In genomic region chr3:42874749-42875148, GRCh38 we compare ENCODE assay signal across 24 cellular contexts. TPM values are rescaled to one million over a fixed set of nuclear protein-coding genes. Genes with fewer than 3 reads are reported as not detected.
DNase-seq lines count a peak whose midpoint lies in the region; ATAC-seq, FAIRE-seq and TF ChIP-seq lines count a peak whose summit lies in the region.
"Had no signal": no experiment of that assay in that cellular context is flagged by ENCODE, and none has a peak within 500 bp of the region (broad histone marks: within the 10 kb centered on the region; RNA-seq: fewer than 3 reads in every experiment).

No MANE protein-coding gene starts in this region.

- H3K4me2 ChIP-seq in HepG2 (ENCODE audit: low read depth, low read length) (peak overlapping the region; percentile 14; the same call in 1 of the 2 replicates), osteoblast (ENCODE audit: insufficient read depth, low read length) (no peak overlapping the region), GM23338 (no peak overlapping the region)

- no peak overlapping the region for H3K9ac ChIP-seq in HepG2 (ENCODE audit: insufficient read depth, low read depth, low read length)

- H2AFZ ChIP-seq in HepG2 (ENCODE audit: low read length) (no peak overlapping the region), osteoblast (ENCODE audit: low read length) (no peak overlapping the region), GM23338 (no peak overlapping the region)

- no peaks in the 10 kb centered on the region for H3K9me3 Mint-ChIP-seq in stimulated activated naive CD8-positive, alpha-beta T cell treated with anti-CD3 and anti-CD28 coated beads, Interleukin-15, amount 100 ng/mL, for 72 hours
- no peaks in the 10 kb centered on the region for H3K9me3 Mint-ChIP-seq in GM23338
- H3K9me3 Mint-ChIP-seq: CD4-positive, CD25-positive, alpha-beta regulatory T cell; CD8-positive, alpha-beta memory T cell; HFFc6 had no signal

- ATAC-seq in HepG2 (no peak), GM23338 (no peak)
- peak; percentile 26 for ATAC-seq in stimulated activated naive CD8-positive, alpha-beta T cell treated with anti-CD3 and anti-CD28 coated beads, Interleukin-15, amount 100 ng/mL, for 72 hours
- ATAC-seq: HCT116 had no signal

- H3K27me3 ChIP-seq in HepG2 (ENCODE audit: control insufficient read depth in 1 of 2, insufficient read depth in 2 of 2, low read length in 2 of 2) (no peaks in the 10 kb centered on the region), osteoblast (ENCODE audit: insufficient read depth, low read length) (peaks cover 7% of the 10 kb centered on the region), GM23338 (ENCODE audit: insufficient read depth) (no peaks in the 10 kb centered on the region)
- H3K27me3 ChIP-seq: BE2C had no signal

- no peaks in the 10 kb centered on the region for H3K36me3 Mint-ChIP-seq in GM23338 (ENCODE audit: low read depth)
- H3K36me3 Mint-ChIP-seq: CD4-positive, CD25-positive, alpha-beta regulatory T cell; CD8-positive, alpha-beta memory T cell had no signal

- H3K27ac ChIP-seq in HepG2 (ENCODE audit: extremely low read length, insufficient read depth, low read length) (peak overlapping the region; percentile 68), osteoblast (ENCODE audit: low read depth, low read length) (no peak overlapping the region), GM23338 (ENCODE audit: low read depth) (no peak overlapping the region)
- H3K27ac ChIP-seq: HL-60 had no signal

- no peaks in the 10 kb centered on the region for H3K79me2 ChIP-seq in HepG2 (ENCODE audit: insufficient read depth, low read length)
- no peaks in the 10 kb centered on the region for H3K79me2 ChIP-seq in osteoblast (ENCODE audit: insufficient read depth, low read length)
- H3K79me2 ChIP-seq in GM23338 (replicated peaks; ENCODE audit: insufficient read depth): no peaks in the 10 kb centered on the region

- POLR2A ChIA-PET in HepG2 (lab: Yijun Ruan, JAX): interaction anchor here (1.5 to 2.6 kb wide), 3 partner anchors 19 to 70 kb away, joined by 7 to 32 read pairs (median 15); partner anchors contain the start of gene HIGD1A

- no peak for FAIRE-seq in HepG2 (lab: Jason Lieb, UNC)
- FAIRE-seq: A204.1 had no signal

- H3K9me3 ChIP-seq in HepG2 (ENCODE audit: low read length) (no peaks in the 10 kb centered on the region), osteoblast (ENCODE audit: low read depth, low read length) (no peaks in the 10 kb centered on the region)
- H3K9me3 ChIP-seq: BE2C had no signal

- BruUV-seq in HepG2 (replicated peaks; lab: Mats Ljungman, UMichigan): no TSS peak

- in situ Hi-C loops in HepG2 (cut with HindIII; ENCODE audit: extremely low pct_ligation_motif_present, low pct_unique_long_range_greater_than_20kb): loop anchor here (5.0 kb wide), 2 partner anchors 37 to 92 kb away; no protein-coding TSS in a partner anchor

- TF ChIP-seq CTCF in HepG2 (CRISPR knock-in tag; IDR thresholded peaks at IDR 0.05) (no peak), osteoblast (IDR thresholded peaks at IDR 0.05; ENCODE audit: extremely low read depth, low read depth, low read length) (no peak), GM23338 (conservative IDR thresholded peaks at IDR 0.05; ENCODE audit: low read depth in 2 of 2) (no peak)

- peaks cover 17% of the 10 kb centered on the region for H3K27me3 Mint-ChIP-seq in stimulated activated naive CD8-positive, alpha-beta T cell treated with anti-CD3 and anti-CD28 coated beads, Interleukin-15, amount 100 ng/mL, for 72 hours
- peaks cover 9% of the 10 kb centered on the region for H3K27me3 Mint-ChIP-seq in GM23338 (ENCODE audit: insufficient read depth, low read depth, poor library complexity)

- intact Hi-C loops in HepG2 (cut with micrococcal nuclease; ENCODE audit: unreplicated experiment): no loop called here

- no peak overlapping the region for H3K4me3 ChIP-seq in HepG2 (replicated peaks in 1 of 3; ENCODE audit: insufficient read depth in 1 of 3, low read depth in 2 of 3, low read length in 3 of 3)
- H3K4me3 ChIP-seq in osteoblast (ENCODE audit: insufficient read depth, low read length): no peak overlapping the region
- H3K4me3 ChIP-seq in GM23338: no peak overlapping the region

- no peak overlapping the region for H3K27ac Mint-ChIP-seq in stimulated activated naive CD8-positive, alpha-beta T cell treated with anti-CD3 and anti-CD28 coated beads, Interleukin-15, amount 100 ng/mL, for 72 hours
- H3K27ac Mint-ChIP-seq in GM23338: no peak overlapping the region
- H3K27ac Mint-ChIP-seq: CD4-positive, CD25-positive, alpha-beta regulatory T cell; CD8-positive, alpha-beta memory T cell; HFFc6 had no signal

- H3K4me1 ChIP-seq in HepG2 (ENCODE audit: insufficient read depth, low read length): peaks cover 74% of the 10 kb centered on the region
- no peaks in the 10 kb centered on the region for H3K4me1 ChIP-seq in osteoblast (ENCODE audit: insufficient read depth, low read length)
- H3K4me1 ChIP-seq in GM23338 (ENCODE audit: insufficient read depth): peaks cover 5% of the 10 kb centered on the region

- no peak for TF ChIP-seq EP300 in HepG2 (IDR thresholded peaks at IDR 0.05; ENCODE audit: low read depth in 2 of 2, low read length in 2 of 2)
- TF ChIP-seq EP300 in HepG2 (CRISPR knock-in tag; IDR thresholded peaks at IDR 0.05; ENCODE audit: borderline replicate concordance): no peak

- H3K4me1 Mint-ChIP-seq in stimulated activated naive CD8-positive, alpha-beta T cell treated with anti-CD3 and anti-CD28 coated beads, Interleukin-15, amount 100 ng/mL, for 72 hours: no peaks in the 10 kb centered on the region
- peaks cover 6% of the 10 kb centered on the region; the same call in 2 of the 3 replicates for H3K4me1 Mint-ChIP-seq in GM23338

- H3F3A ChIP-seq in GM23338 (replicated peaks; ENCODE audit: low read depth): 0 out of 2 replicates have a peak, but pooled peaks cover 3% of the 10 kb centered on the region

- DNase-seq in islet precursor cell (peak; percentile 46), HepG2 (ENCODE audit: low spot score) (no peak), osteoblast (ENCODE audit: insufficient read length, low spot score, missing footprints) (peak; percentile 10), HUDEP-2 (lab: John Stamatoyannopoulos, UW; ENCODE audit: unreplicated experiment in 76 of 76) (no peak), inferior parietal cortex (ENCODE audit: extremely low spot score) (no peak), GM23338 (ENCODE audit: low spot score) (no peak), NCI-H2107 (lab: John Stamatoyannopoulos, UW) (no peak)
- DNase-seq in stimulated activated naive CD8-positive, alpha-beta T cell treated with anti-CD3 and anti-CD28 coated beads, Interleukin-15, amount 100 ng/mL, for 72 hours: no peak
- DNase-seq: ACHN; BE2C; C1 segment of cervical spinal cord; CD4-positive, CD25-positive, alpha-beta regulatory T cell; CD8-positive, alpha-beta memory T cell; COR-L47; DMS79; GDM1; GOT3; H7; HFFc6 had no signal

- H3K36me3 ChIP-seq in HepG2 (replicated peaks in 1 of 2; ENCODE audit: control insufficient read depth in 1 of 2, insufficient read depth in 2 of 2, low read length in 2 of 2): no peaks in the 10 kb centered on the region
- no peaks in the 10 kb centered on the region for H3K36me3 ChIP-seq in osteoblast (ENCODE audit: insufficient read depth, low read length)
- H3K36me3 ChIP-seq in GM23338 (ENCODE audit: insufficient read depth): no peaks in the 10 kb centered on the region
- H3K36me3 ChIP-seq: BE2C had no signal

- no peak overlapping the region for H3K4me3 Mint-ChIP-seq in stimulated activated naive CD8-positive, alpha-beta T cell treated with anti-CD3 and anti-CD28 coated beads, Interleukin-15, amount 100 ng/mL, for 72 hours
- H3K4me3 Mint-ChIP-seq in GM23338: no peak overlapping the region
- H3K4me3 Mint-ChIP-seq: CD4-positive, CD25-positive, alpha-beta regulatory T cell; HFFc6 had no signal

- no peaks in the 10 kb centered on the region for H4K20me1 ChIP-seq in HepG2 (ENCODE audit: insufficient read depth, low read length)
- H4K20me1 ChIP-seq in osteoblast (ENCODE audit: insufficient read depth, low read length): no peaks in the 10 kb centered on the region
- no peaks in the 10 kb centered on the region for H4K20me1 ChIP-seq in GM23338 (replicated peaks; ENCODE audit: insufficient read depth)

- TF ChIP-seq POLR2A in HepG2 (IDR thresholded peaks at IDR 0.05; ENCODE audit: insufficient read depth in 1 of 2, low read depth in 2 of 2, low read length in 2 of 2): no peak

- H3K9me2 ChIP-seq in GM23338 (ENCODE audit: insufficient read depth): no peaks in the 10 kb centered on the region

- TF ChIP-seq RAD21 in HepG2 (CRISPR knock-in tag; IDR thresholded peaks at IDR 0.05): no peak

- 90% methylated on average over 10 of the region's 10 CpGs for WGBS in HepG2 (ENCODE audit: low lambda C conversion rate)

- CTCF ChIA-PET in HepG2 (lab: Yijun Ruan, JAX; ENCODE audit: low intra/inter-chr PET ratio, low total read pairs): no interaction called here

RNA-seq across cellular contexts. Expression of gene CYP8B1, which starts 0.9 kb away (rescaled TPM):
- total RNA-seq in HepG2 (2016; rRNA removed; fragmentation: Illumina TruSeq; extraction: Trizol): 0.58 and 0.90 TPM in 2 replicates
- 0.20 and 0.26 TPM in 2 replicates for total RNA-seq in HepG2 (2016; cell fraction: cytosol; rRNA removed; fragmentation: Illumina TruSeq; extraction: Trizol; ENCODE audit: low read depth)
- 0.41 and 0.79 TPM in 2 replicates for total RNA-seq in HepG2 (2016; cell fraction: insoluble cytoplasmic fraction; rRNA removed; fragmentation: Illumina TruSeq; extraction: Trizol)
- 0.25 and 0.41 TPM in 2 replicates for total RNA-seq in HepG2 (2016; cell fraction: membrane; rRNA removed; fragmentation: Illumina TruSeq; extraction: Trizol)
- total RNA-seq in HepG2 (2016; cell fraction: nucleus; rRNA removed; fragmentation: Illumina TruSeq; extraction: Trizol): 1.2 and 1.7 TPM in 2 replicates
- 2.0 and 2.8 TPM in 2 replicates for polyA plus RNA-seq in HepG2 (2011; rRNA removed)
- polyA plus RNA-seq in HepG2 (2011; cell fraction: cytosol; rRNA removed): 1.5 and 2.3 TPM in 2 replicates
- polyA plus RNA-seq in HepG2 (2011; cell fraction: nucleus; rRNA removed): 0.79 and 1.8 TPM in 2 replicates
- 2.6 and 4.9 TPM in 2 replicates for polyA plus RNA-seq in HepG2 (2012)
- 0.12 and 0.17 TPM in 2 replicates for polyA plus RNA-seq in HepG2 (2016; cell fraction: cytosol; fragmentation: Illumina TruSeq; extraction: Trizol; ENCODE audit: low read depth)
- 0.52 and 0.73 TPM in 2 replicates for polyA plus RNA-seq in HepG2 (2016; cell fraction: insoluble cytoplasmic fraction; fragmentation: Illumina TruSeq; extraction: Trizol; ENCODE audit: low read depth)
- 0.31 and 0.44 TPM in 2 replicates for polyA plus RNA-seq in HepG2 (2016; cell fraction: membrane; fragmentation: Illumina TruSeq; extraction: Trizol; ENCODE audit: low read depth)
- polyA plus RNA-seq in HepG2 (2016; cell fraction: nucleus; fragmentation: Illumina TruSeq; extraction: Trizol; ENCODE audit: insufficient read depth, low read depth): 1.5 and 2.0 TPM in 2 replicates
- polyA minus RNA-seq in HepG2 (2011; rRNA and poly(A)+ RNA removed; ENCODE audit: low replicate concordance): 4.2 TPM in 1 of 2 replicates, not detected in the other
- 2.0 and 3.6 TPM in 2 replicates for polyA minus RNA-seq in HepG2 (2011; cell fraction: cytosol; rRNA and poly(A)+ RNA removed)
- polyA minus RNA-seq in HepG2 (2011; cell fraction: nucleus; rRNA and poly(A)+ RNA removed): 2.4 and 2.6 TPM in 2 replicates
- total RNA-seq in osteoblast: not detected in 2 replicates
- not detected in 2 replicates for total RNA-seq in GM23338 (2014; rRNA removed; shearing (Covaris generic))
- not detected in 2 replicates for polyA plus RNA-seq in GM23338 (2016; fragmentation: Nextera tagmentation; extraction: Ambion mirVana)
- total RNA-seq: CD4-positive, CD25-positive, alpha-beta regulatory T cell; CD8-positive, alpha-beta memory T cell; Daoy; H7; HFFc6; HT1080 had no signal
- polyA plus RNA-seq: CD4-positive, CD25-positive, alpha-beta regulatory T cell; CD8-positive, alpha-beta memory T cell had no signal

RNA-seq across cellular contexts. Expression of gene ZNF662, which starts 31.2 kb away (rescaled TPM):
- not detected in 2 replicates for total RNA-seq in HepG2 (2016; rRNA removed; fragmentation: Illumina TruSeq; extraction: Trizol)
- total RNA-seq in HepG2 (2016; cell fraction: cytosol; rRNA removed; fragmentation: Illumina TruSeq; extraction: Trizol; ENCODE audit: low read depth): not detected in 2 replicates
- 0.02 TPM in 1 of 2 replicates, not detected in the other for total RNA-seq in HepG2 (2016; cell fraction: insoluble cytoplasmic fraction; rRNA removed; fragmentation: Illumina TruSeq; extraction: Trizol)
- not detected in 2 replicates for total RNA-seq in HepG2 (2016; cell fraction: membrane; rRNA removed; fragmentation: Illumina TruSeq; extraction: Trizol)
- not detected in 2 replicates for total RNA-seq in HepG2 (2016; cell fraction: nucleus; rRNA removed; fragmentation: Illumina TruSeq; extraction: Trizol)
- polyA plus RNA-seq in HepG2 (2011; rRNA removed): 0.05 TPM in 1 of 2 replicates, not detected in the other
- not detected in 2 replicates for polyA plus RNA-seq in HepG2 (2011; cell fraction: cytosol; rRNA removed)
- polyA plus RNA-seq in HepG2 (2011; cell fraction: nucleus; rRNA removed): not detected in 2 replicates
- polyA plus RNA-seq in HepG2 (2012): not detected in 2 replicates
- not detected in 2 replicates for polyA plus RNA-seq in HepG2 (2016; cell fraction: cytosol; fragmentation: Illumina TruSeq; extraction: Trizol; ENCODE audit: low read depth)
- polyA plus RNA-seq in HepG2 (2016; cell fraction: insoluble cytoplasmic fraction; fragmentation: Illumina TruSeq; extraction: Trizol; ENCODE audit: low read depth): not detected in 2 replicates
- polyA plus RNA-seq in HepG2 (2016; cell fraction: membrane; fragmentation: Illumina TruSeq; extraction: Trizol; ENCODE audit: low read depth): not detected in 2 replicates
- not detected in 2 replicates for polyA plus RNA-seq in HepG2 (2016; cell fraction: nucleus; fragmentation: Illumina TruSeq; extraction: Trizol; ENCODE audit: insufficient read depth, low read depth)
- polyA minus RNA-seq in HepG2 (2011; rRNA and poly(A)+ RNA removed; ENCODE audit: low replicate concordance): not detected in 2 replicates
- polyA minus RNA-seq in HepG2 (2011; cell fraction: cytosol; rRNA and poly(A)+ RNA removed): not detected in 2 replicates
- polyA minus RNA-seq in HepG2 (2011; cell fraction: nucleus; rRNA and poly(A)+ RNA removed): 0.26 and 0.50 TPM in 2 replicates
- total RNA-seq in osteoblast: 4.0 and 4.1 TPM in 2 replicates
- 0.50 and 1.5 TPM in 2 replicates for total RNA-seq in GM23338 (2014; rRNA removed; shearing (Covaris generic))
- 0.84 and 1.4 TPM in 2 replicates for polyA plus RNA-seq in GM23338 (2016; fragmentation: Nextera tagmentation; extraction: Ambion mirVana)
- total RNA-seq: H7, HT1080 had no signal
- polyA plus RNA-seq: CD8-positive, alpha-beta memory T cell had no signal

Comparison
In these comparisons a context has a peak if more than half of its experiments do, and no peak if none do; other contexts are left out.
1. DNase-seq: peak in islet precursor cell (single experiment) and osteoblast (single experiment); none in HepG2 (single experiment), stimulated activated naive CD8-positive, alpha-beta T cell treated with anti-CD3 and anti-CD28 coated beads, Interleukin-15, amount 100 ng/mL, for 72 hours (0 of 2), HUDEP-2 (0 of 76), inferior parietal cortex (single experiment), GM23338 (single experiment) and NCI-H2107 (single experiment).